Comparison of ENCODE assay signal across 8 cellular contexts in genomic region chr10:89700914-89701237, GRCh38. TPM values are rescaled to one million over a fixed set of nuclear protein-coding genes. Genes with fewer than 3 reads are reported as not detected.
A peak's percentile ranks its signal among the peaks of the same experiment; 100 is the strongest.
DNase-seq lines count a peak whose midpoint lies in the region; ATAC-seq and TF ChIP-seq lines count a peak whose summit lies in the region.

No MANE protein-coding gene starts in this region.

- H3K9me3 ChIP-seq in cardiac muscle cell (ENCODE audit: low read depth) = no peaks in the 10 kb centered on the region
- H3K9me3 ChIP-seq in breast epithelium = no peaks in the 10 kb centered on the region
- H3K9me3 ChIP-seq in mesodermal cell (ENCODE audit: control insufficient read depth, low read length) = no peaks in the 10 kb centered on the region
- no peaks in the 10 kb centered on the region for H3K9me3 ChIP-seq in upper lobe of right lung

- H3K27me3 ChIP-seq in cardiac muscle cell (no peaks in the 10 kb centered on the region), breast epithelium (no peaks in the 10 kb centered on the region), upper lobe of right lung (no peaks in the 10 kb centered on the region)

- WGBS in mesodermal cell (ENCODE audit: insufficient coverage in 2 of 2), 2 experiments = 0 to 2% methylated on average over 6 to 7 of the region's 7 CpGs

- H3K36me3 ChIP-seq in cardiac muscle cell (no peaks in the 10 kb centered on the region), breast epithelium (no peaks in the 10 kb centered on the region), mesodermal cell (ENCODE audit: control insufficient read depth, insufficient read depth, low read length) (peaks cover 3% of the 10 kb centered on the region), upper lobe of right lung (no peaks in the 10 kb centered on the region)

- DNase-seq in cardiac muscle cell (ENCODE audit: low read depth in 1 of 2, low spot score in 1 of 2) (no peak), cardiac septum (ENCODE audit: low spot score) (no peak), breast epithelium (ENCODE audit: low spot score in 2 of 2) (no peak), upper lobe of right lung (no peak), SKM-1 treated with dmso at 0.1 percent for 144 hours (lab: John Stamatoyannopoulos, UW; ENCODE audit: unreplicated experiment) (no peak), NCI-H187 (lab: John Stamatoyannopoulos, UW) (no peak)

- peak overlapping the region; percentile 92 for H3K27ac ChIP-seq in cardiac muscle cell
- peak overlapping the region; percentile 77 to 90 for H3K27ac ChIP-seq in breast epithelium
- H3K27ac ChIP-seq in mesodermal cell (ENCODE audit: low read depth, low read length, severe bottlenecking) = peak overlapping the region; percentile 90
- H3K27ac ChIP-seq in upper lobe of right lung = peak overlapping the region; percentile 92

- no peak for TF ChIP-seq POLR2A in breast epithelium (IDR thresholded peaks at IDR 0.05)

- no peak for TF ChIP-seq CTCF in cardiac muscle cell (IDR thresholded peaks at IDR 0.05; ENCODE audit: low read depth, low read length)
- TF ChIP-seq CTCF in breast epithelium (IDR thresholded peaks at IDR 0.05) = no peak
- no peak for TF ChIP-seq CTCF in upper lobe of right lung (IDR thresholded peaks at IDR 0.05)

- H3K4me1 ChIP-seq in cardiac muscle cell (ENCODE audit: low read depth) (peaks cover 32% of the 10 kb centered on the region), breast epithelium (peaks cover 6% of the 10 kb centered on the region in 2 donors), mesodermal cell (ENCODE audit: control insufficient read depth, insufficient read depth, low read length, poor library complexity, severe bottlenecking) (peaks cover 5% of the 10 kb centered on the region), upper lobe of right lung (peaks cover 7% of the 10 kb centered on the region)

- H3K4me3 ChIP-seq in cardiac muscle cell (peak overlapping the region; percentile 73), breast epithelium (peak overlapping the region; percentile 69 to 84 (median 74)), mesodermal cell (ENCODE audit: extremely low read depth, insufficient read depth, low read length, poor library complexity, severe bottlenecking) (peak overlapping the region; percentile 83), upper lobe of right lung (peak overlapping the region; percentile 82)

- intact Hi-C loops in cardiac septum (cut with DNase I) (loop anchor here (2.0 to 5.0 kb wide), 3 partner anchors 56 to 274 kb away; partner anchors contain the start of gene PANK1), breast epithelium (cut with DNase I; ENCODE audit: low total_unique reads) (no loop called here), upper lobe of right lung (cut with DNase I) (no loop called here)

- no peak for ATAC-seq in upper lobe of right lung
- no peak for ATAC-seq in HG02642 (IDR thresholded peaks at IDR 0.05; ENCODE audit: poor library complexity, unreplicated experiment)

RNA-seq across cellular contexts. Expression of gene KIF20B, which starts 0.5 kb away (rescaled TPM):
- total RNA-seq in cardiac muscle cell (3.2 and 12.1 TPM in 2 replicates), cardiac septum (1.9 TPM), breast epithelium (1 to 10 TPM; 3.3 to 5.6 (median 3.7) TPM), upper lobe of right lung (5.1 TPM)
- polyA plus RNA-seq in cardiac muscle cell = 8.3 and 39.4 TPM in 2 replicates
- polyA plus RNA-seq in mesodermal cell (2013, experiment 1 of 2) = 19.3 TPM
- polyA plus RNA-seq in mesodermal cell (2013, experiment 2 of 2) = 32.2 TPM

RNA-seq across cellular contexts. Expression of gene PANK1, which starts 55.8 kb away (rescaled TPM):
- total RNA-seq in cardiac muscle cell (16.9 and 34.2 TPM in 2 replicates), cardiac septum (8.8 TPM), breast epithelium (1 to 10 TPM; 2.9 to 6.4 (median 5.1) TPM), upper lobe of right lung (8.0 TPM)
- polyA plus RNA-seq in cardiac muscle cell = 38.2 and 39.0 TPM in 2 replicates
- polyA plus RNA-seq in mesodermal cell (2013, experiment 1 of 2) = 11.2 TPM
- polyA plus RNA-seq in mesodermal cell (2013, experiment 2 of 2) = 13.9 TPM
